28 cellular contexts compared by ENCODE assay signal in genomic region chr3:28467414-28467813, GRCh38.
A peak's percentile ranks its signal among the peaks of the same experiment; 100 is the strongest.
DNase-seq lines count a peak whose midpoint lies in the region; ATAC-seq and TF ChIP-seq lines count a peak whose summit lies in the region.
"Had no signal": no experiment of that assay in that cellular context is flagged by ENCODE, and none has a peak within 500 bp of the region (broad histone marks: within the 10 kb centered on the region; RNA-seq: fewer than 3 reads in every experiment).

No MANE protein-coding gene starts in this region.

- no peaks in the 10 kb centered on the region for H3K27me3 ChIP-seq in breast epithelium
- no peaks in the 10 kb centered on the region for H3K27me3 ChIP-seq in PC-3 (ENCODE audit: low read length)
- H3K27me3 ChIP-seq: adrenal gland, BE2C, brain microvascular endothelial cell, gastroesophageal sphincter, left lung, Peyer's patch, stomach, vagina had no signal

- H3K9ac ChIP-seq in PC-3 (ENCODE audit: low read length): no peak overlapping the region

- H3K4me3 ChIP-seq in breast epithelium (no peak overlapping the region), PC-3 (ENCODE audit: low read length) (no peak overlapping the region)
- H3K4me3 ChIP-seq: adrenal gland, gastroesophageal sphincter, left lung, Peyer's patch, stomach, vagina had no signal

- H3K4me2 ChIP-seq in PC-3 (ENCODE audit: low read length): no peak overlapping the region

- no peak overlapping the region for H3K27ac Mint-ChIP-seq in MCF 10A (ENCODE audit: low read depth, unreplicated experiment)
- H3K27ac Mint-ChIP-seq: CD8-positive, alpha-beta T cell; immature natural killer cell; memory B cell had no signal

- CTCF ChIA-PET in MCF 10A (lab: Yijun Ruan, JAX) (no interaction called here), PC-3 (lab: Charles Lee) (no interaction called here)

- H3K9me2 ChIP-seq in PC-3 (replicated peaks; ENCODE audit: low read length): no peaks in the 10 kb centered on the region

- BruUV-seq in MCF 10A (replicated peaks; lab: Mats Ljungman, UMichigan): no TSS peak
- no TSS peak for BruUV-seq in PC-3 (replicated peaks; lab: Mats Ljungman, UMichigan)

- DNase-seq in MCF 10A (ENCODE audit: unreplicated experiment): peak; percentile 14
- no peak for DNase-seq in breast epithelium (ENCODE audit: low spot score in 2 of 2)
- peak; percentile 22 for DNase-seq in PC-3
- peak; percentile 3 for DNase-seq in glomerular visceral epithelial cell (ENCODE audit: extremely low spot score)
- DNase-seq in hippocampal formation (lab: John Stamatoyannopoulos, UW): no peak
- DNase-seq: activated CD4-positive, alpha-beta T cell treated with anti-CD3 and anti-CD28 coated beads for 1 hour; activated naive CD4-positive, alpha-beta T cell treated with Interleukin-2 at 50 U/mL for 16 hours; adrenal gland; BE2C; brain microvascular endothelial cell; CD8-positive, alpha-beta T cell; H7; hypothalamus; immature natural killer cell; KG1; left lung; NCI-H1436 treated with DMSO at 0.1 percent for 48 hours; Peyer's patch; retina; SHP77 treated with DMSO at 0.1 percent for 48 hours; small intestine; stimulated activated CD8-positive, alpha-beta memory T cell treated with anti-CD3 and anti-CD28 coated beads, Interleukin-4, amount 100 ng/mL, for 48 hours; stomach had no signal

- H3K9me3 Mint-ChIP-seq in MCF 10A (ENCODE audit: unreplicated experiment): peaks cover 9% of the 10 kb centered on the region

- no peaks in the 10 kb centered on the region for H3K27me3 Mint-ChIP-seq in MCF 10A (ENCODE audit: insufficient read depth, unreplicated experiment)

- H3K36me3 ChIP-seq in breast epithelium: no peaks in the 10 kb centered on the region
- H3K36me3 ChIP-seq in PC-3 (ENCODE audit: low read depth, low read length): no peaks in the 10 kb centered on the region
- H3K36me3 ChIP-seq: adrenal gland, BE2C, brain microvascular endothelial cell, gastroesophageal sphincter, left lung, Peyer's patch, stomach, vagina had no signal

- TF ChIP-seq CTCF in MCF 10A (IDR thresholded peaks at IDR 0.05; ENCODE audit: unreplicated experiment): no peak
- no peak for TF ChIP-seq CTCF in breast epithelium (IDR thresholded peaks at IDR 0.05)
- no peak for TF ChIP-seq CTCF in PC-3 (conservative IDR thresholded peaks at IDR 0.05; ENCODE audit: low read depth, low read length)

- no peaks in the 10 kb centered on the region for H3F3A ChIP-seq in PC-3 (ENCODE audit: low read length, unreplicated experiment)

- H3K27ac ChIP-seq in breast epithelium (no peak overlapping the region), PC-3 (ENCODE audit: low read length) (no peak overlapping the region)
- H3K27ac ChIP-seq: adrenal gland, brain microvascular endothelial cell, gastroesophageal sphincter, left lung, Peyer's patch, stomach, vagina had no signal

- H3K79me2 ChIP-seq in PC-3 (ENCODE audit: low read length): no peaks in the 10 kb centered on the region

- ATAC-seq in PC-3 (no peak; the same call in 1 of the 2 replicates), GM18517 (IDR thresholded peaks at IDR 0.05; ENCODE audit: unreplicated experiment) (no peak), GM21723 (IDR thresholded peaks at IDR 0.05; ENCODE audit: unreplicated experiment) (no peak)
- ATAC-seq: CD8-positive, alpha-beta T cell; gastroesophageal sphincter; left lung had no signal

- no peaks in the 10 kb centered on the region for H4K20me1 ChIP-seq in PC-3 (ENCODE audit: low read length)

- H3K4me1 ChIP-seq in breast epithelium (no peaks in the 10 kb centered on the region), PC-3 (ENCODE audit: insufficient read depth, low read length) (no peaks in the 10 kb centered on the region)
- H3K4me1 ChIP-seq: adrenal gland, BE2C, gastroesophageal sphincter, left lung, Peyer's patch, stomach, vagina had no signal

- POLR2A ChIA-PET in MCF 10A (lab: Yijun Ruan, JAX) (no interaction called here), PC-3 (lab: Charles Lee; ENCODE audit: unreplicated experiment) (no interaction called here)

- peaks cover 0 to 9% of the 10 kb centered on the region in 2 donors for H3K9me3 ChIP-seq in breast epithelium
- no peaks in the 10 kb centered on the region for H3K9me3 ChIP-seq in PC-3 (ENCODE audit: low read length)
- H3K9me3 ChIP-seq: adrenal gland, BE2C, left lung, Peyer's patch, vagina had no signal

- no peak for TF ChIP-seq POLR2A in breast epithelium (IDR thresholded peaks at IDR 0.05)

- H3K4me3 Mint-ChIP-seq in MCF 10A (ENCODE audit: unreplicated experiment): no peak overlapping the region
- H3K4me3 Mint-ChIP-seq: CD8-positive, alpha-beta T cell; immature natural killer cell; memory B cell had no signal

- no peak overlapping the region for H2AFZ ChIP-seq in PC-3 (ENCODE audit: low read length)

- no peaks in the 10 kb centered on the region for H3K36me3 Mint-ChIP-seq in MCF 10A (ENCODE audit: insufficient read depth, unreplicated experiment)
- H3K36me3 Mint-ChIP-seq: CD8-positive, alpha-beta T cell had no signal

- intact Hi-C loops in MCF 10A (cut with micrococcal nuclease): no loop called here
- intact Hi-C loops in breast epithelium (cut with DNase I; ENCODE audit: low total_unique reads): no loop called here
- intact Hi-C loops in PC-3 (cut with micrococcal nuclease): no loop called here

- H3K4me1 Mint-ChIP-seq in MCF 10A (ENCODE audit: insufficient read depth, unreplicated experiment): no peaks in the 10 kb centered on the region
- H3K4me1 Mint-ChIP-seq: immature natural killer cell, memory B cell had no signal

Comparison
In these comparisons a context has a peak if more than half of its experiments do, and no peak if none do; other contexts are left out.
1. DNase-seq: peak in MCF 10A (single experiment), PC-3 (single experiment) and glomerular visceral epithelial cell (single experiment); none in breast epithelium (0 of 2) and hippocampal formation (0 of 2).